Comparison of ENCODE assay signal across 7 cellular contexts in genomic region chr15:31719396-31720022, GRCh38.
DNase-seq lines count a peak whose midpoint lies in the region; ATAC-seq, FAIRE-seq and TF ChIP-seq lines count a peak whose summit lies in the region.
"Not testable (repeated sequence)": the region's sequence is repeated elsewhere in the genome, so short reads cannot be mapped to it uniquely, and the experiment has no call there.

No MANE protein-coding gene starts in this region.

- ATAC-seq in heart left ventricle (peak; percentile 82 to 93 (median 84)), gastrocnemius medialis (peak; percentile 89)

- intact Hi-C loops in heart left ventricle (cut with DNase I): loop anchor here in 1 of 10 donors (10.0 kb wide), 1 partner anchor 155 kb away; the partner anchor contains the start of gene OTUD7A
- intact Hi-C loops in left ventricle myocardium inferior (cut with micrococcal nuclease); gastrocnemius medialis (cut with DNase I; ENCODE audit: low total_unique reads): not testable (repeated sequence)

- FAIRE-seq in GM12891 (lab: Jason Lieb, UNC): not testable (repeated sequence)

- 33 to 44% (median 38%) methylated on average over 7 of the region's 7 CpGs for WGBS in heart left ventricle, 4 donors

- TF ChIP-seq CTCF in OCI-LY3 (IDR thresholded peaks at IDR 0.05; ENCODE audit: low read depth, low read length); heart left ventricle (IDR thresholded peaks at IDR 0.05); left ventricle myocardium inferior (IDR thresholded peaks at IDR 0.05; ENCODE audit: borderline replicate concordance); gastrocnemius medialis (IDR thresholded peaks at IDR 0.05 in 4 of 5, conservative IDR thresholded peaks at IDR 0.05 in 1 of 5): not testable (repeated sequence)

- H3K27me3 ChIP-seq in OCI-LY3 (ENCODE audit: low read depth, low read length); heart left ventricle; left ventricle myocardium inferior (ENCODE audit: low read depth); gastrocnemius medialis: not testable (repeated sequence)

- not testable (repeated sequence) for H3K9me3 ChIP-seq in OCI-LY3 (ENCODE audit: insufficient read depth, low read length); heart left ventricle; left ventricle myocardium inferior (replicated peaks); gastrocnemius medialis

- H3K79me2 ChIP-seq in OCI-LY3 (ENCODE audit: low read length): not testable (repeated sequence)

- DNase-seq in GM12891 (ENCODE audit: insufficient read length, low spot score); left ventricle myocardium inferior: not testable (repeated sequence)
- DNase-seq in NCI-H82 (lab: John Stamatoyannopoulos, UW) (peak; percentile 62), cerebellar cortex (ENCODE audit: low spot score) (peak; percentile 36), heart left ventricle (peak in 2 of 5 donors; percentile 23 to 39), gastrocnemius medialis (peak; percentile 15 to 27)

- not testable (repeated sequence) for H3K4me1 ChIP-seq in OCI-LY3 (ENCODE audit: low read length); heart left ventricle; left ventricle myocardium inferior; gastrocnemius medialis

- peak overlapping the region; percentile 39 for H3K4me2 ChIP-seq in OCI-LY3 (ENCODE audit: low read length)

- not testable (repeated sequence) for H4K20me1 ChIP-seq in OCI-LY3 (ENCODE audit: insufficient read depth, low read length)

- H3K36me3 ChIP-seq in OCI-LY3 (replicated peaks; ENCODE audit: low read depth, low read length); heart left ventricle; left ventricle myocardium inferior; gastrocnemius medialis: not testable (repeated sequence)

- TF ChIP-seq POLR2A in GM12891 (IDR thresholded peaks at IDR 0.05; ENCODE audit: low read depth, low read length); heart left ventricle (IDR thresholded peaks at IDR 0.05); gastrocnemius medialis (IDR thresholded peaks at IDR 0.05): not testable (repeated sequence)

- H3K9ac ChIP-seq in OCI-LY3 (ENCODE audit: low read length): not testable (repeated sequence)

- 0 out of 2 replicates have a peak overlapping the region, but pooled peaks have one; percentile 13 for H2AFZ ChIP-seq in OCI-LY3 (ENCODE audit: low read depth, low read length)

- not testable (repeated sequence) for H3K4me3 ChIP-seq in OCI-LY3 (ENCODE audit: low read length); heart left ventricle; left ventricle myocardium inferior; gastrocnemius medialis

- in situ Hi-C loops in gastrocnemius medialis (cut with MboI; ENCODE audit: low sequenced_read_pairs in 4 of 4): not testable (repeated sequence)

- not testable (repeated sequence) for H3K27ac ChIP-seq in OCI-LY3 (ENCODE audit: low read length); heart left ventricle
- H3K27ac ChIP-seq in left ventricle myocardium inferior (replicated peaks) (peak overlapping the region; percentile 51), gastrocnemius medialis (peak overlapping the region in 1 of 4 donors; percentile 56)

TF ChIP-seq in GM12891, 5 proteins besides CTCF, POLR2A, EP300 and RAD21:
- TF ChIP-seq SPI1 (IDR thresholded peaks at IDR 0.05; ENCODE audit: low read depth, low read length): 0 out of 2 replicates have a peak, but pooled peaks have one; percentile 12
